In the genomic region with DNA sequence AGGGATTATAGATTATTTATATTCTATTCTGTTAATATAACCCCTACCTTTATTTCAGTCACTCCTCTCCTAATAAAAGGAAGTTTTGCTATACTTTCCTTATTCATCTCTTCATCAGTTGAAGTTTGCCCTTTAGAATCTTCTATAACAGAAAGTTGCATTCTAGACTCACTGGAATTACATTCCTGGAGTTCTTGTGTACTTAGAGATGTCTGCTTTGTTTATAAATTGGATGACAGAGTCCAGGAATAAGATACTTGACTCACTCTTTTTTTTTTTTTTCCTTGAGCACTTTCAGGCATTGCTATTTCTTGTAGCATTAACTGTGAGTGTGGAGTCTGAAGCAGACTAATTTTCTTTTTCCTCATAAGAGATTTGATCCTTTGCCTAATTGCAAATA, we compare ENCODE assay signal across 18 cellular contexts.
DNase-seq lines count a peak whose midpoint lies in the region; TF ChIP-seq lines count a peak whose summit lies in the region.
"Had no signal": no experiment of that assay in that cellular context is flagged by ENCODE, and none has a peak within 500 bp of the region (broad histone marks: within the 10 kb centered on the region; RNA-seq: fewer than 3 reads in every experiment).

No MANE protein-coding gene starts in this region.

- no peak for TF ChIP-seq POLR2A in stomach (IDR thresholded peaks at IDR 0.05)

- TF ChIP-seq EP300 in stomach (IDR thresholded peaks at IDR 0.05), result no peak

- intact Hi-C loops in stomach (cut with DNase I; ENCODE audit: low total_unique reads), result no loop called here

- H3K4me3 ChIP-seq in WERI-Rb-1 (ENCODE audit: low read depth, low read length) (no peak overlapping the region), stomach (no peak overlapping the region)
- H3K4me3 ChIP-seq: breast epithelium, heart left ventricle, PC-9 had no signal

- peaks cover 0 to 10% (median 3%) of the 10 kb centered on the region in 4 donors for H3K4me1 ChIP-seq in stomach
- H3K4me1 ChIP-seq: breast epithelium, heart left ventricle had no signal

- in situ Hi-C loops in ACHN (cut with HindIII; ENCODE audit: low pct_ligation_motif_present, low pct_unique_long_range_greater_than_20kb, low sequenced_read_pairs), result no loop called here

- no peaks in the 10 kb centered on the region for H3K9me3 ChIP-seq in WERI-Rb-1 (ENCODE audit: severe bottlenecking)
- H3K9me3 ChIP-seq in stomach, result no peaks in the 10 kb centered on the region
- H3K9me3 ChIP-seq: breast epithelium, heart left ventricle had no signal

- TF ChIP-seq CTCF in WERI-Rb-1 (IDR thresholded peaks at IDR 0.05; ENCODE audit: low read depth, low read length), result no peak
- TF ChIP-seq CTCF in stomach (IDR thresholded peaks at IDR 0.05), result no peak

- H3K27me3 ChIP-seq in WERI-Rb-1 (ENCODE audit: insufficient read depth, low read depth, severe bottlenecking), result no peaks in the 10 kb centered on the region
- H3K27me3 ChIP-seq in stomach, result no peaks in the 10 kb centered on the region
- H3K27me3 ChIP-seq: breast epithelium, heart left ventricle had no signal

- H3K27ac ChIP-seq in WERI-Rb-1 (no peak overlapping the region), stomach (no peak overlapping the region)
- H3K27ac ChIP-seq: breast epithelium, heart left ventricle, PC-9 had no signal

- H3K36me3 ChIP-seq in WERI-Rb-1 (no peaks in the 10 kb centered on the region), stomach (no peaks in the 10 kb centered on the region)
- H3K36me3 ChIP-seq: breast epithelium, heart left ventricle had no signal

- DNase-seq in ACHN, result peak; percentile 60
- peak; percentile 49 for DNase-seq in HS-5 (ENCODE audit: low read depth)
- peak; percentile 87 for DNase-seq in dedifferentiated amniotic fluid mesenchymal stem cell (ENCODE audit: extremely low spot score)
- peak; percentile 4 for DNase-seq in left kidney (ENCODE audit: low read depth, low spot score)
- DNase-seq in NCI-H1105 (lab: John Stamatoyannopoulos, UW), result no peak
- DNase-seq in WERI-Rb-1, result no peak
- DNase-seq in SKM-1 (lab: John Stamatoyannopoulos, UW; ENCODE audit: unreplicated experiment), result no peak
- no peak for DNase-seq in stomach
- DNase-seq: effector CD8-positive, alpha-beta T cell; heart left ventricle; left cardiac atrium; naive B cell; NCI-H1930; NCI-H526 treated with DMSO at 0.1 percent for 48 hours; PC-9; retina; stimulated activated CD4-positive, alpha-beta T cell treated with anti-CD3 and anti-CD28 coated beads, Interleukin-4, amount 100 ng/mL, for 24 hours had no signal

Comparison
In these comparisons a context has a peak if more than half of its experiments do, and no peak if none do; other contexts are left out.
1. DNase-seq: peak in ACHN (single experiment), HS-5 (single experiment), dedifferentiated amniotic fluid mesenchymal stem cell (single experiment) and left kidney (single experiment); none in NCI-H1105 (single experiment), WERI-Rb-1 (single experiment), SKM-1 (single experiment) and stomach (single experiment).